Comparison of ENCODE assay signal across 9 cellular contexts in the genomic region with DNA sequence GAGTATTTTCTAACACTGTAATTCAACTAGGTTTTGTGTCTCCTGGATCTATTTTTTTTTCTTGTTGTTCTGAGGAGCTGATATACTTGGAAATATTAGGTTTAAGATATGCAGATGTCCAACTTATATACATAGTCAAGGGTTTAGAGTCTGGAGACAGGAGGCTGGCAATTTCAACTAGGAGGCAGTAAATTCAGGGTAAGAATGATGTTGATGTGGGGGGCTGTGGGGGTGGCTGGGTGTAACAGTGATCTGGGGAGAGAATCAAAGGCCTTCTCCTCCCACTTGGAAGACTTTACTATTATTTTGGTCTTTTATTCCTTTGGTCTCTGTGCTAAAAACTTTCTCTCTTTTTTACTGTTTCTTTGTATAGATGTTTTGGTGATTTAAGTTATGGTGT.
DNase-seq lines count a peak whose midpoint lies in the region; ATAC-seq and TF ChIP-seq lines count a peak whose summit lies in the region.
"Had no signal": no experiment of that assay in that cellular context is flagged by ENCODE, and none has a peak within 500 bp of the region (broad histone marks: within the 10 kb centered on the region; RNA-seq: fewer than 3 reads in every experiment).

No MANE protein-coding gene starts in this region.

- H3K4me3 Mint-ChIP-seq in Caco-2 (ENCODE audit: unreplicated experiment), result peak overlapping the region; percentile 52
- peak overlapping the region; percentile 45 for H3K4me3 Mint-ChIP-seq in glutamatergic neuron (ENCODE audit: unreplicated experiment)

- H3K9me3 ChIP-seq in Caco-2 (no peaks in the 10 kb centered on the region), Peyer's patch (no peaks in the 10 kb centered on the region), prostate gland (no peaks in the 10 kb centered on the region), mucosa of descending colon (no peaks in the 10 kb centered on the region)

- H3K4me1 Mint-ChIP-seq in Caco-2 (ENCODE audit: low read depth, unreplicated experiment), result peaks cover 15% of the 10 kb centered on the region
- H3K4me1 Mint-ChIP-seq in glutamatergic neuron (ENCODE audit: low read depth, unreplicated experiment), result peaks cover 15% of the 10 kb centered on the region

- H3K27me3 ChIP-seq in Caco-2 (replicated peaks; ENCODE audit: control insufficient read depth, insufficient read depth, low read length), result no peaks in the 10 kb centered on the region
- no peaks in the 10 kb centered on the region for H3K27me3 ChIP-seq in Peyer's patch
- no peaks in the 10 kb centered on the region for H3K27me3 ChIP-seq in prostate gland (replicated peaks; ENCODE audit: insufficient read depth)

- H3K9me3 Mint-ChIP-seq in Caco-2 (ENCODE audit: unreplicated experiment) (no peaks in the 10 kb centered on the region), glutamatergic neuron (ENCODE audit: unreplicated experiment) (no peaks in the 10 kb centered on the region)

- H3K4me1 ChIP-seq in Caco-2, result peaks cover 4% of the 10 kb centered on the region; the same call in 1 of the 2 replicates
- peaks cover 0 to 13% (median 6%) of the 10 kb centered on the region in 4 donors for H3K4me1 ChIP-seq in Peyer's patch
- peaks cover 5% of the 10 kb centered on the region for H3K4me1 ChIP-seq in prostate gland (replicated peaks)
- peaks cover 6% of the 10 kb centered on the region for H3K4me1 ChIP-seq in mucosa of descending colon (ENCODE audit: low read depth)

- H3K27me3 Mint-ChIP-seq in Caco-2 (ENCODE audit: insufficient read depth, unreplicated experiment), result no peaks in the 10 kb centered on the region
- H3K27me3 Mint-ChIP-seq in glutamatergic neuron (ENCODE audit: unreplicated experiment), result no peaks in the 10 kb centered on the region

- no peak for DNase-seq in Caco-2
- DNase-seq in Peyer's patch, result no peak
- no peak for DNase-seq in glutamatergic neuron
- no peak for DNase-seq in prostate gland (ENCODE audit: low spot score)
- no peak for DNase-seq in NCI-H1694 treated with DMSO at 0.1 percent for 48 hours (lab: John Stamatoyannopoulos, UW)
- no peak for DNase-seq in mucosa of descending colon
- DNase-seq: DND-41 had no signal

- ATAC-seq in GM18858 (IDR thresholded peaks at IDR 0.05; ENCODE audit: unreplicated experiment) (no peak), GM18868 (IDR thresholded peaks at IDR 0.05; ENCODE audit: unreplicated experiment) (no peak), mucosa of descending colon (no peak)

- TF ChIP-seq POLR2A in Peyer's patch (IDR thresholded peaks at IDR 0.05), result no peak
- TF ChIP-seq POLR2A in prostate gland (IDR thresholded peaks at IDR 0.05), result no peak

- CTCF ChIA-PET in Caco-2 (lab: Charles Lee), result interaction anchor here (0.6 to 1.3 kb wide), 7 partner anchors 16 to 144 kb away, joined by 3 to 6 read pairs (median 4); partner anchors contain the start of gene MAP2K6

- TF ChIP-seq CTCF in Caco-2 (IDR thresholded peaks at IDR 0.05; ENCODE audit: insufficient read depth in 1 of 2, low read depth in 1 of 2, low read length in 1 of 2, severe bottlenecking in 1 of 2, unreplicated experiment in 1 of 2), result no peak
- TF ChIP-seq CTCF in Peyer's patch (IDR thresholded peaks at IDR 0.05), result no peak
- TF ChIP-seq CTCF in glutamatergic neuron (IDR thresholded peaks at IDR 0.05; ENCODE audit: partially characterized antibody, unreplicated experiment), result no peak
- no peak for TF ChIP-seq CTCF in prostate gland (IDR thresholded peaks at IDR 0.05)
- TF ChIP-seq CTCF in mucosa of descending colon (IDR thresholded peaks at IDR 0.05), result no peak

- TSS peak; percentile 38 for BruUV-seq in Caco-2 (replicated peaks; lab: Mats Ljungman, UMichigan)

- intact Hi-C loops in Caco-2 (cut with micrococcal nuclease; ENCODE audit: unreplicated experiment) (loop anchor here (1.0 kb wide), 1 partner anchor 21 kb away; no protein-coding TSS in a partner anchor), prostate gland (cut with DNase I) (no loop called here), mucosa of descending colon (cut with DNase I, micrococcal nuclease) (loop anchor here (10.0 kb wide), 2 partner anchors 78 to 108 kb away; no protein-coding TSS in a partner anchor)

- POLR2A ChIA-PET in Caco-2 (lab: Charles Lee), result interaction anchor here (0.7 kb wide), 2 partner anchors 60 to 112 kb away, joined by 9 to 10 read pairs; no protein-coding TSS in a partner anchor

- H3K4me3 ChIP-seq in Caco-2 (ENCODE audit: low read depth, low read length), result peak overlapping the region; percentile 26
- H3K4me3 ChIP-seq in Peyer's patch, result peak overlapping the region in 3 of 4 donors; percentile 9 to 52 (median 32)
- peak overlapping the region in 1 of 2 donors; percentile 6 for H3K4me3 ChIP-seq in prostate gland
- H3K4me3 ChIP-seq in mucosa of descending colon, result no peak overlapping the region

- no peaks in the 10 kb centered on the region for H3K36me3 Mint-ChIP-seq in Caco-2 (ENCODE audit: insufficient read depth, unreplicated experiment)
- H3K36me3 Mint-ChIP-seq in glutamatergic neuron (ENCODE audit: unreplicated experiment), result no peaks in the 10 kb centered on the region

- H3K27ac ChIP-seq in Peyer's patch (peak overlapping the region in 3 of 4 donors; percentile 8 to 70 (median 48)), prostate gland (peak overlapping the region; percentile 31 to 56)

- no peaks in the 10 kb centered on the region for H3K36me3 ChIP-seq in Caco-2 (ENCODE audit: control insufficient read depth, insufficient read depth, low read length)
- no peaks in the 10 kb centered on the region for H3K36me3 ChIP-seq in Peyer's patch
- H3K36me3 ChIP-seq in prostate gland, result no peaks in the 10 kb centered on the region
- no peaks in the 10 kb centered on the region for H3K36me3 ChIP-seq in mucosa of descending colon (ENCODE audit: low read depth)

- H3K27ac Mint-ChIP-seq in Caco-2 (ENCODE audit: unreplicated experiment) (peak overlapping the region; percentile 17), glutamatergic neuron (ENCODE audit: unreplicated experiment) (peak overlapping the region; percentile 85)
